ENCODE assay signal across 19 cellular contexts in the genomic region with DNA sequence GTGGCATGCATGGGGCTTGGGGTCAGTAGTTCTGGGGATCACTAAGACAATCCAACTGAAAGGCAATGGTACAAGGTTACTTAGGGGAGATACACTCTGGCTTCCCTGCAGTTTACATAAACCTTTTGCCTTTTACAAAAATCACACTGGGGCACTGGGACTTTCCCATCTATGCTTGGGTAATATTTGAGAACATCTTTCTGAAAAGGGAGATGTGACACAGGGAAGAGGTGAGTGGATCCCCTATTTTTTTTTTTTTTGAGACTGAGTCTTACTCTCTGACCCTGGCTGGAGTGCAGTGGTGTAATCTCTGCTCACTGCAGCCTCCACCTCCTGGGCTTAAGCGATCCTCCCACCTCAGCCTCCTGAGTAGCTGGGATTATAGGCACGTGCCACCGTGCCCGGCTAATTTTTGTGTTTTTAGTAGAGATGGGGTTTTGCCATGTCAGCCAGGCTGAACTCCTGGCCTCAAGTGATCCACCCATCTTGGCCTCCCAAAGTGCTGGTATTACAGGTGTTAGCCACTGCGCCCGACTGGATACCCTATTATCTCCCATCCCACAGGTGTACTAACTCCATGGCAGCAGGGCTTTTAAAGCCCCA.
"Had no signal": no experiment of that assay in that cellular context is flagged by ENCODE, and none has a peak within 500 bp of the region (broad histone marks: within the 10 kb centered on the region; RNA-seq: fewer than 3 reads in every experiment).

No MANE protein-coding gene starts in this region.

- H3K9me3 Mint-ChIP-seq: activated CD4-positive, alpha-beta T cell treated with anti-CD3 and anti-CD28 coated beads, Interleukin-2, amount 10 ng/mL, durations not matched to agents 24 days and 14 days; activated CD8-positive, alpha-beta T cell treated with anti-CD3 and anti-CD28 coated beads for 36 hours; activated T-helper 17 cell treated with anti-CD3 and anti-CD28 coated beads, Interleukin-2, amount 50 U/mL, for 72 hours; mesothelial cell of epicardium; nephron had no signal

- H3K4me3 ChIP-seq: adrenal gland, breast epithelium, lung, smooth muscle cell, thyroid gland had no signal

- ATAC-seq: activated CD8-positive, alpha-beta T cell treated with anti-CD3 and anti-CD28 coated beads for 36 hours; activated T-helper 17 cell treated with anti-CD3 and anti-CD28 coated beads, Interleukin-2, amount 50 U/mL, for 72 hours; sciatic nerve had no signal

- H3K27me3 Mint-ChIP-seq: activated CD4-positive, alpha-beta T cell treated with anti-CD3 and anti-CD28 coated beads, Interleukin-2, amount 10 ng/mL, durations not matched to agents 24 days and 14 days; activated CD8-positive, alpha-beta T cell treated with anti-CD3 and anti-CD28 coated beads for 36 hours; activated T-helper 17 cell treated with anti-CD3 and anti-CD28 coated beads, Interleukin-2, amount 50 U/mL, for 72 hours had no signal

- H3K4me3 Mint-ChIP-seq: activated CD4-positive, alpha-beta T cell treated with anti-CD3 and anti-CD28 coated beads, Interleukin-2, amount 10 ng/mL, durations not matched to agents 24 days and 14 days; activated CD8-positive, alpha-beta T cell treated with anti-CD3 and anti-CD28 coated beads for 36 hours; activated T-helper 17 cell treated with anti-CD3 and anti-CD28 coated beads, Interleukin-2, amount 50 U/mL, for 72 hours; mesothelial cell of epicardium; nephron had no signal

- H3K4me1 Mint-ChIP-seq: activated T-helper 17 cell treated with anti-CD3 and anti-CD28 coated beads, Interleukin-2, amount 50 U/mL, for 72 hours; mesothelial cell of epicardium; nephron had no signal

- H3K27ac Mint-ChIP-seq: activated CD4-positive, alpha-beta T cell treated with anti-CD3 and anti-CD28 coated beads, Interleukin-2, amount 10 ng/mL, durations not matched to agents 24 days and 14 days; activated CD8-positive, alpha-beta T cell treated with anti-CD3 and anti-CD28 coated beads for 36 hours; activated T-helper 17 cell treated with anti-CD3 and anti-CD28 coated beads, Interleukin-2, amount 50 U/mL, for 72 hours; mesothelial cell of epicardium; nephron had no signal

- DNase-seq: activated CD4-positive, alpha-beta T cell treated with anti-CD3 and anti-CD28 coated beads, Interleukin-2, amount 10 ng/mL, durations not matched to agents 24 days and 14 days; activated CD8-positive, alpha-beta T cell treated with anti-CD3 and anti-CD28 coated beads for 36 hours; activated naive CD4-positive, alpha-beta T cell treated with anti-CD3 and anti-CD28 coated beads, Interleukin-2, amount 50 U/mL, for 16 hours; activated T-cell treated with anti-CD3 and anti-CD28 coated beads, Interleukin-2, amount 50 U/mL, for 1 hour; adrenal gland; cortex of kidney; effector CD4-positive, alpha-beta T cell; head of caudate nucleus; nucleus accumbens; stimulated activated CD4-positive, alpha-beta T cell treated with anti-CD3 and anti-CD28 coated beads, Interleukin-4, amount 100 ng/mL, for 1 hour; T-helper 9 cell; thyroid gland had no signal
